Comparison of ENCODE assay signal across 11 cellular contexts in genomic region chr21:33993286-33994231, GRCh38.
DNase-seq lines count a peak whose midpoint lies in the region; ATAC-seq lines count a peak whose summit lies in the region.
"Had no signal": no experiment of that assay in that cellular context is flagged by ENCODE, and none has a peak within 500 bp of the region (broad histone marks: within the 10 kb centered on the region; RNA-seq: fewer than 3 reads in every experiment).

No MANE protein-coding gene starts in this region.

- H3K36me3 Mint-ChIP-seq in IgD-negative memory B cell = peaks cover 10% of the 10 kb centered on the region
- H3K36me3 Mint-ChIP-seq in memory B cell = peaks cover 16% of the 10 kb centered on the region
- H3K36me3 Mint-ChIP-seq: brain had no signal

- H3K27me3 Mint-ChIP-seq in IgD-negative memory B cell (no peaks in the 10 kb centered on the region), memory B cell (no peaks in the 10 kb centered on the region)

- DNase-seq in AML-193 (lab: John Stamatoyannopoulos, UW) (peak; percentile 83 to 86), UCSD-AML1 (lab: John Stamatoyannopoulos, UW; ENCODE audit: unreplicated experiment) (peak; percentile 80), memory B cell (ENCODE audit: low spot score in 2 of 2) (peak in 1 of 2 donors; percentile 11), GM03348 (ENCODE audit: low spot score) (no peak)
- DNase-seq: activated CD4-positive, alpha-beta T cell treated with anti-CD3 and anti-CD28 coated beads for 48 hours; NK-92 treated with Interleukin-12 subunit alpha and Interleukin-12 subunit beta, amount 100 ng/mL, for 24 hours had no signal

- H3K9me3 Mint-ChIP-seq in IgD-negative memory B cell (peaks cover 0 to 6% (median 5%) of the 10 kb centered on the region in 3 donors), memory B cell (peaks cover 6% of the 10 kb centered on the region)

- H3K27ac Mint-ChIP-seq in IgD-negative memory B cell (peak overlapping the region in 2 of 3 donors; percentile 5 to 76), memory B cell (peak overlapping the region; percentile 94)
- H3K27ac Mint-ChIP-seq: brain had no signal

- peak; percentile 99 for ATAC-seq in memory B cell (ENCODE audit: low read depth)
- no peak for ATAC-seq in GM21529 (IDR thresholded peaks at IDR 0.05; ENCODE audit: unreplicated experiment)
- no peak for ATAC-seq in GM21737 (IDR thresholded peaks at IDR 0.05; ENCODE audit: unreplicated experiment)
- no peak for ATAC-seq in HG02678 (IDR thresholded peaks at IDR 0.05; ENCODE audit: unreplicated experiment)

- peak overlapping the region in 2 of 4 donors; percentile 63 to 89 for H3K4me3 Mint-ChIP-seq in IgD-negative memory B cell
- H3K4me3 Mint-ChIP-seq in memory B cell = peak overlapping the region; percentile 30
- H3K4me3 Mint-ChIP-seq: brain had no signal

- H3K4me1 Mint-ChIP-seq in IgD-negative memory B cell (peaks cover 9 to 13% (median 12%) of the 10 kb centered on the region in 3 donors), memory B cell (peaks cover 12% of the 10 kb centered on the region)
